8 cellular contexts compared by ENCODE assay signal in genomic region chr13:48000559-48001126, GRCh38. TPM values are rescaled to one million over a fixed set of nuclear protein-coding genes. Genes with fewer than 3 reads are reported as not detected.
DNase-seq lines count a peak whose midpoint lies in the region; ATAC-seq lines count a peak whose summit lies in the region.

No MANE protein-coding gene starts in this region.

- DNase-seq in NCI-H1092 treated with DMSO at 0.1 percent for 48 hours (lab: John Stamatoyannopoulos, UW) (peak; percentile 25), NCI-H1092 (lab: John Stamatoyannopoulos, UW) (no peak), LHCN-M2 (ENCODE audit: low read depth) (peak; percentile 23), T47D (ENCODE audit: low read depth in 1 of 2, low spot score in 1 of 2) (peak; percentile 11 to 16), kidney tubule cell (ENCODE audit: low spot score) (peak; percentile 24), NCI-H510A (lab: John Stamatoyannopoulos, UW) (no peak)

- in situ Hi-C loops in T47D (cut with HindIII; ENCODE audit: low pct_unique_long_range_greater_than_20kb, low sequenced_read_pairs), result no loop called here

- no peaks in the 10 kb centered on the region for H3K9me3 ChIP-seq in subcutaneous abdominal adipose tissue (ENCODE audit: control insufficient read depth in 5 of 5, low read length in 5 of 5)

- peaks cover 3 to 45% (median 36%) of the 10 kb centered on the region in 5 donors for H3K4me1 ChIP-seq in subcutaneous abdominal adipose tissue (ENCODE audit: control insufficient read depth in 5 of 5, insufficient read depth in 5 of 5, low read length in 5 of 5)

- H3K36me3 ChIP-seq in subcutaneous abdominal adipose tissue (ENCODE audit: control insufficient read depth in 5 of 5, insufficient read depth in 5 of 5, low read length in 5 of 5), result peaks cover 0 to 2% (median 0%) of the 10 kb centered on the region in 5 donors

- peak overlapping the region; percentile 86 for H3K27ac ChIP-seq in subcutaneous abdominal adipose tissue (ENCODE audit: low read depth, low read length)

- ATAC-seq in GM21786 (IDR thresholded peaks at IDR 0.05; ENCODE audit: unreplicated experiment), result peak; percentile 32

- peak overlapping the region; percentile 88 to 100 (median 97) for H3K4me3 ChIP-seq in subcutaneous abdominal adipose tissue (ENCODE audit: low read depth in 1 of 5, low read length in 5 of 5)

- peak overlapping the region; percentile 73 to 100 (median 97) for H3K9ac ChIP-seq in subcutaneous abdominal adipose tissue (ENCODE audit: low read length in 5 of 5)

- H3K27me3 ChIP-seq in subcutaneous abdominal adipose tissue (ENCODE audit: control insufficient read depth in 5 of 5, insufficient read depth in 4 of 5, low read length in 5 of 5), result no peaks in the 10 kb centered on the region

RNA-seq across cellular contexts. Expression of gene SUCLA2, which starts 0.4 kb away (rescaled TPM):
- 58.9 and 63.3 TPM in 2 replicates for total RNA-seq in LHCN-M2 (2014; rRNA removed)
- polyA plus RNA-seq in LHCN-M2 (2012), result 22.1 TPM

RNA-seq across cellular contexts. Expression of gene NUDT15, which starts 36.9 kb away (rescaled TPM):
- 51.4 and 56.2 TPM in 2 replicates for total RNA-seq in LHCN-M2 (2014; rRNA removed)
- 16.9 TPM for polyA plus RNA-seq in LHCN-M2 (2012)

Comparison
In these comparisons a context has a peak if more than half of its experiments do, and no peak if none do; other contexts are left out.
1. DNase-seq: peak in NCI-H1092 treated with DMSO at 0.1 percent for 48 hours (single experiment), LHCN-M2 (single experiment), T47D (2 of 2) and kidney tubule cell (single experiment); none in NCI-H1092 (single experiment) and NCI-H510A (single experiment).